Comparison of ENCODE assay signal across 9 cellular contexts in genomic region chr12:29782821-29783772, GRCh38. TPM values are rescaled to one million over a fixed set of nuclear protein-coding genes. Genes with fewer than 3 reads are reported as not detected.
A peak's percentile ranks its signal among the peaks of the same experiment; 100 is the strongest.
DNase-seq lines count a peak whose midpoint lies in the region; ATAC-seq and TF ChIP-seq lines count a peak whose summit lies in the region.
"Had no signal": no experiment of that assay in that cellular context is flagged by ENCODE, and none has a peak within 500 bp of the region (broad histone marks: within the 10 kb centered on the region; RNA-seq: fewer than 3 reads in every experiment).

No MANE protein-coding gene starts in this region.

- intact Hi-C loops in MCF 10A (cut with micrococcal nuclease), result loop anchor here (1.0 to 10.0 kb wide), 7 partner anchors 40 to 1024 kb away; no protein-coding TSS in a partner anchor

- H3K4me3 Mint-ChIP-seq in MCF 10A (ENCODE audit: unreplicated experiment), result peak overlapping the region; percentile 91

- DNase-seq in COLO668 (lab: John Stamatoyannopoulos, UW; ENCODE audit: unreplicated experiment), result peak; percentile 69
- DNase-seq in NCI-H1105 treated with DMSO at 0.1 percent for 48 hours (lab: John Stamatoyannopoulos, UW), result peak; percentile 63
- DNase-seq in MCF 10A (ENCODE audit: unreplicated experiment), result peak; percentile 58
- DNase-seq in kidney epithelial cell (ENCODE audit: low read depth), result no peak
- peak; percentile 7 for DNase-seq in stimulated activated naive CD8-positive, alpha-beta T cell treated with anti-CD3 and anti-CD28 coated beads, Interleukin-15, Interleukin-2, amounts not matched to agents 100 U/mL and 50 U/mL, for 24 hours
- DNase-seq in hippocampal formation (lab: John Stamatoyannopoulos, UW), result no peak
- no peak for DNase-seq in activated effector memory CD4-positive, alpha-beta T cell treated with Interleukin-2 at 50 U/mL for 16 hours

- BruUV-seq in MCF 10A (replicated peaks; lab: Mats Ljungman, UMichigan), result no TSS peak

- CTCF ChIA-PET in MCF 10A (lab: Yijun Ruan, JAX), result interaction anchor here (0.6 kb wide), 3 partner anchors 17 to 267 kb away, joined by 3 to 4 read pairs (median 3); no protein-coding TSS in a partner anchor

- H3K4me1 Mint-ChIP-seq in MCF 10A (ENCODE audit: insufficient read depth, unreplicated experiment), result peaks cover 12% of the 10 kb centered on the region

- peaks cover 8% of the 10 kb centered on the region for H3K36me3 Mint-ChIP-seq in MCF 10A (ENCODE audit: insufficient read depth, unreplicated experiment)

- no peak for TF ChIP-seq CTCF in MCF 10A (IDR thresholded peaks at IDR 0.05; ENCODE audit: unreplicated experiment)
- TF ChIP-seq CTCF in kidney epithelial cell (IDR thresholded peaks at IDR 0.05; ENCODE audit: insufficient read depth, low read length, poor library complexity, severe bottlenecking), result no peak

- peak overlapping the region; percentile 88 for H3K27ac Mint-ChIP-seq in MCF 10A (ENCODE audit: low read depth, unreplicated experiment)

- H3K27me3 Mint-ChIP-seq in MCF 10A (ENCODE audit: insufficient read depth, unreplicated experiment), result no peaks in the 10 kb centered on the region

- H3K9me3 Mint-ChIP-seq in MCF 10A (ENCODE audit: unreplicated experiment), result no peaks in the 10 kb centered on the region

- H3K4me3 ChIP-seq in kidney epithelial cell (ENCODE audit: low read depth, low read length), result peak overlapping the region; percentile 46
- H3K4me3 ChIP-seq: K562 had no signal

- peaks cover 13% of the 10 kb centered on the region for H3K27me3 ChIP-seq in kidney epithelial cell (ENCODE audit: control insufficient read depth, insufficient read depth, low read length)

- POLR2A ChIA-PET in MCF 10A (lab: Yijun Ruan, JAX), result interaction anchor here (0.6 to 5.6 kb wide), 16 partner anchors 9 to 253 kb away, joined by 3 to 64 read pairs (median 4); no protein-coding TSS in a partner anchor

- ATAC-seq in GM21528 (IDR thresholded peaks at IDR 0.05; ENCODE audit: low FRiP score, unreplicated experiment), result peak; percentile 25
- no peak for ATAC-seq in stimulated activated naive CD8-positive, alpha-beta T cell treated with anti-CD3 and anti-CD28 coated beads, Interleukin-15, Interleukin-2, amounts not matched to agents 100 U/mL and 50 U/mL, for 24 hours
- ATAC-seq: K562 had no signal

- no peaks in the 10 kb centered on the region for H3K36me3 ChIP-seq in kidney epithelial cell (ENCODE audit: control insufficient read depth, insufficient read depth, low read length)

RNA-seq across cellular contexts. Expression of gene TMTC1, which starts 0.6 kb away (rescaled TPM):
- total RNA-seq in MCF 10A (2022), result 100 and 109 TPM in 2 replicates
- 1.6 and 1.8 TPM in 2 replicates for total RNA-seq in kidney epithelial cell

Comparison
In these comparisons a context has a peak if more than half of its experiments do, and no peak if none do; other contexts are left out.
1. DNase-seq: peak in COLO668 (single experiment), NCI-H1105 treated with DMSO at 0.1 percent for 48 hours (single experiment), MCF 10A (single experiment) and stimulated activated naive CD8-positive, alpha-beta T cell treated with anti-CD3 and anti-CD28 coated beads, Interleukin-15, Interleukin-2, amounts not matched to agents 100 U/mL and 50 U/mL, for 24 hours (single experiment); none in kidney epithelial cell (single experiment), hippocampal formation (0 of 2) and activated effector memory CD4-positive, alpha-beta T cell treated with Interleukin-2 at 50 U/mL for 16 hours (single experiment).
2. RNA of gene TMTC1, which starts 0.6 kb away (total RNA-seq): 100 to 109 TPM in MCF 10A; 1.6 to 1.8 TPM in kidney epithelial cell; every median in the first group is over 10 times any median in the second.